17 cellular contexts compared by ENCODE assay signal in the genomic region with DNA sequence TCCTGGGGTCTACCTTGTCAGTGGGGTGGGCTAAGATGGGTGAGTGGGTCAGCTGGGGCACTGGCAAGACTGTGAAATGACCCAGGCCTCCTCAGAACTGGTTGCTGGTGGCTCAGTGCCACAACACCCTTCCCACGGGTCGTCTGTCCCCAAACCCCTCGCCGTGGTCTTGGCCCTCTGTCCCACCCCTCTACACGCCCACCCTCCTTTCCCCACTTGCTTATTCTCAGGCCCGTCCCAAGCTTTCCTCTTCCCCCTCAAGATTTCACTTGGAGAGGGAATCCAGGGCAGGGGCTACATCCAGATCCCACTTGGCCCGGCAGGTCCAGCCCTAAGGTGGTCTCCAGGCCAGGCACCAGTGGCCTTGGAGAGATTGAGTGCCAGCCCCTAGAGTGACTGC. TPM values are rescaled to one million over a fixed set of nuclear protein-coding genes. Genes with fewer than 3 reads are reported as not detected.
A peak's percentile ranks its signal among the peaks of the same experiment; 100 is the strongest.
DNase-seq lines count a peak whose midpoint lies in the region; ATAC-seq and TF ChIP-seq lines count a peak whose summit lies in the region.
"Had no signal": no experiment of that assay in that cellular context is flagged by ENCODE, and none has a peak within 500 bp of the region (broad histone marks: within the 10 kb centered on the region; RNA-seq: fewer than 3 reads in every experiment).

No MANE protein-coding gene starts in this region.

- no peak for TF ChIP-seq CTCF in testis (IDR thresholded peaks at IDR 0.05)

- peak overlapping the region; percentile 41 for H3K27ac Mint-ChIP-seq in stimulated activated effector memory CD8-positive, alpha-beta T cell treated with anti-CD3 and anti-CD28 coated beads, Interleukin-12 subunit alpha, Interleukin-12 subunit beta, amount 100 ng/mL, for 72 hours
- H3K27ac Mint-ChIP-seq: natural killer cell, T-cell had no signal

- no peak overlapping the region for H3K4me3 ChIP-seq in mucosa of rectum (ENCODE audit: low read length in 2 of 2)
- H3K4me3 ChIP-seq in testis: no peak overlapping the region
- H3K4me3 ChIP-seq: PC-9 had no signal

- H3K9ac ChIP-seq in mucosa of rectum (ENCODE audit: low read depth in 1 of 2, low read length in 2 of 2): no peak overlapping the region

- no peaks in the 10 kb centered on the region for H3K9me3 Mint-ChIP-seq in stimulated activated effector memory CD8-positive, alpha-beta T cell treated with anti-CD3 and anti-CD28 coated beads, Interleukin-12 subunit alpha, Interleukin-12 subunit beta, amount 100 ng/mL, for 72 hours
- H3K9me3 Mint-ChIP-seq: natural killer cell, T-cell had no signal

- WGBS in testis, 2 donors: 77 to 81% methylated on average over 6 of the region's 7 CpGs

- H3K27ac ChIP-seq in cingulate gyrus (ENCODE audit: low read depth, low read length) (peak overlapping the region; percentile 78), mucosa of rectum (ENCODE audit: low read depth in 2 of 2, low read length in 2 of 2) (peak overlapping the region; percentile 72 to 75), testis (peak overlapping the region in 1 of 2 donors; percentile 86)
- H3K27ac ChIP-seq: foreskin keratinocyte had no signal

- no peaks in the 10 kb centered on the region for H3K27me3 ChIP-seq in mucosa of rectum (ENCODE audit: control insufficient read depth in 2 of 2, insufficient read depth in 2 of 2, low read length in 2 of 2)
- H3K27me3 ChIP-seq in testis: no peaks in the 10 kb centered on the region
- H3K27me3 ChIP-seq: foreskin keratinocyte had no signal

- ATAC-seq in GM18505 (IDR thresholded peaks at IDR 0.05; ENCODE audit: unreplicated experiment): no peak
- no peak for ATAC-seq in stimulated activated effector memory CD8-positive, alpha-beta T cell treated with anti-CD3 and anti-CD28 coated beads, Interleukin-12 subunit alpha, Interleukin-12 subunit beta, amount 100 ng/mL, for 72 hours
- ATAC-seq in GM18502 (IDR thresholded peaks at IDR 0.05; ENCODE audit: poor library complexity, unreplicated experiment): no peak
- no peak for ATAC-seq in left colon
- ATAC-seq: foreskin keratinocyte, natural killer cell, T-cell had no signal

- peaks cover 100% of the 10 kb centered on the region for H3K36me3 Mint-ChIP-seq in stimulated activated effector memory CD8-positive, alpha-beta T cell treated with anti-CD3 and anti-CD28 coated beads, Interleukin-12 subunit alpha, Interleukin-12 subunit beta, amount 100 ng/mL, for 72 hours
- H3K36me3 Mint-ChIP-seq: natural killer cell had no signal

- peaks cover 31% of the 10 kb centered on the region for H3K4me1 Mint-ChIP-seq in stimulated activated effector memory CD8-positive, alpha-beta T cell treated with anti-CD3 and anti-CD28 coated beads, Interleukin-12 subunit alpha, Interleukin-12 subunit beta, amount 100 ng/mL, for 72 hours
- H3K4me1 Mint-ChIP-seq: natural killer cell, T-cell had no signal

- H3K4me3 Mint-ChIP-seq in stimulated activated effector memory CD8-positive, alpha-beta T cell treated with anti-CD3 and anti-CD28 coated beads, Interleukin-12 subunit alpha, Interleukin-12 subunit beta, amount 100 ng/mL, for 72 hours: no peak overlapping the region
- H3K4me3 Mint-ChIP-seq: natural killer cell, T-cell had no signal

- H3K9me3 ChIP-seq in mucosa of rectum (ENCODE audit: control insufficient read depth in 2 of 2, low read length in 2 of 2) (no peaks in the 10 kb centered on the region), testis (no peaks in the 10 kb centered on the region)

- H3K36me3 ChIP-seq in mucosa of rectum (ENCODE audit: control insufficient read depth in 2 of 2, insufficient read depth in 2 of 2, low read length in 2 of 2): peaks cover 17 to 42% of the 10 kb centered on the region in 2 donors
- H3K36me3 ChIP-seq in testis (ENCODE audit: low read depth, missing control alignments): no peaks in the 10 kb centered on the region

- no peak for DNase-seq in stimulated activated effector memory CD8-positive, alpha-beta T cell treated with anti-CD3 and anti-CD28 coated beads, Interleukin-12 subunit alpha, Interleukin-12 subunit beta, amount 100 ng/mL, for 72 hours (ENCODE audit: low spot score in 2 of 2)
- DNase-seq in left colon (no peak), NCI-H345 (lab: John Stamatoyannopoulos, UW) (no peak), testis (no peak)
- DNase-seq: activated CD4-positive, alpha-beta T cell treated with anti-CD3 and anti-CD28 coated beads for 1 hour; AML-193; amniotic stem cell; DMS79; natural killer cell; NCI-H446 treated with DMSO at 0.1 percent for 48 hours; T-cell had no signal

- H3K4me1 ChIP-seq in mucosa of rectum (ENCODE audit: control insufficient read depth in 2 of 2, insufficient read depth in 2 of 2, low read length in 2 of 2) (peaks cover 24 to 31% of the 10 kb centered on the region in 2 donors), testis (peaks cover 41% of the 10 kb centered on the region)

- intact Hi-C loops in left colon (cut with DNase I, micrococcal nuclease) (no loop called here), testis (cut with DNase I; ENCODE audit: low total_unique reads) (no loop called here)

- TF ChIP-seq POLR2A in GM18505 (IDR thresholded peaks at IDR 0.05; ENCODE audit: borderline replicate concordance, extremely low read depth, insufficient read depth, insufficient read length): peak; percentile 27
- TF ChIP-seq POLR2A in testis (IDR thresholded peaks at IDR 0.05): no peak

RNA-seq across cellular contexts. Expression of a gene that starts 16.7 kb away (rescaled TPM):
- total RNA-seq in left colon: 10 to 100 TPM in 1 of 2 donors, 1 to 10 TPM in 1; 9.5 to 20.2 TPM
- 10 to 100 TPM in 1 of 2 donors, 1 to 10 TPM in 1; 9.8 to 10.9 TPM for total RNA-seq in testis
- polyA plus RNA-seq in testis (ENCODE audit: insufficient read depth, low read depth, low replicate concordance): 14.2 TPM

RNA-seq across cellular contexts. Expression of a gene that starts 57.2 kb away (rescaled TPM):
- 10 to 100 TPM; 90.7 to 95.1 TPM for total RNA-seq in left colon
- 10 to 100 TPM; 48.5 to 59.1 TPM for total RNA-seq in testis
- polyA plus RNA-seq in testis (ENCODE audit: insufficient read depth, low read depth, low replicate concordance): 64.3 TPM
